Comparison of ENCODE assay signal across 25 cellular contexts in genomic region chr18:13570216-13570615, GRCh38.
A peak's percentile ranks its signal among the peaks of the same experiment; 100 is the strongest.
DNase-seq lines count a peak whose midpoint lies in the region; ATAC-seq and TF ChIP-seq lines count a peak whose summit lies in the region.
"Had no signal": no experiment of that assay in that cellular context is flagged by ENCODE, and none has a peak within 500 bp of the region (broad histone marks: within the 10 kb centered on the region; RNA-seq: fewer than 3 reads in every experiment).

No MANE protein-coding gene starts in this region.

- H3K4me1 Mint-ChIP-seq in dendritic cell treated with granulocyte-macrophage colony-stimulating factor and Interleukin-4, amounts not matched to agents 40 ng/mL and 50 ng/mL, for 4 days (ENCODE audit: low read depth) = peaks cover 84% of the 10 kb centered on the region
- peaks cover 56 to 65% of the 10 kb centered on the region in 2 donors for H3K4me1 Mint-ChIP-seq in natural killer cell treated with Interleukin-12 subunit alpha and Interleukin-12 subunit beta and Interleukin-15 and Interleukin-18, amount 100 ng/mL, for 72 hours (ENCODE audit: low read depth in 2 of 2)

- 53 to 74% (median 66%) methylated on average over 16 to 17 of the region's 17 CpGs for WGBS in stomach, 5 donors

- intact Hi-C loops in dendritic cell treated with granulocyte-macrophage colony-stimulating factor and Interleukin-4, amounts not matched to agents 40 ng/mL and 50 ng/mL, for 4 days (cut with micrococcal nuclease) = no loop called here
- intact Hi-C loops in stomach (cut with DNase I; ENCODE audit: low total_unique reads) = no loop called here

- H3K4me1 ChIP-seq in stomach = peaks cover 0 to 17% (median 5%) of the 10 kb centered on the region in 4 donors
- H3K4me1 ChIP-seq: body of pancreas, SJCRH30 had no signal

- H3K36me3 Mint-ChIP-seq in dendritic cell treated with granulocyte-macrophage colony-stimulating factor and Interleukin-4, amounts not matched to agents 40 ng/mL and 50 ng/mL, for 4 days (ENCODE audit: low read depth) = no peaks in the 10 kb centered on the region
- no peaks in the 10 kb centered on the region for H3K36me3 Mint-ChIP-seq in natural killer cell treated with Interleukin-12 subunit alpha and Interleukin-12 subunit beta and Interleukin-15 and Interleukin-18, amount 100 ng/mL, for 72 hours
- H3K36me3 Mint-ChIP-seq: CD8-positive, alpha-beta T cell; mesothelial cell of epicardium had no signal

- peak overlapping the region; percentile 53 for H3K27ac Mint-ChIP-seq in dendritic cell treated with granulocyte-macrophage colony-stimulating factor and Interleukin-4, amounts not matched to agents 40 ng/mL and 50 ng/mL, for 4 days
- H3K27ac Mint-ChIP-seq in natural killer cell treated with Interleukin-12 subunit alpha and Interleukin-12 subunit beta and Interleukin-15 and Interleukin-18, amount 100 ng/mL, for 72 hours = peak overlapping the region; percentile 53 to 97
- H3K27ac Mint-ChIP-seq: CD8-positive, alpha-beta T cell; mesothelial cell of epicardium had no signal

- DNase-seq in NCI-H2227 (lab: John Stamatoyannopoulos, UW; ENCODE audit: unreplicated experiment) (peak; percentile 34), NCI-H2227 treated with DMSO at 0.1 percent for 48 hours (lab: John Stamatoyannopoulos, UW) (no peak), Daoy (ENCODE audit: low read depth) (peak; percentile 12), stomach (no peak)
- DNase-seq in natural killer cell treated with Interleukin-12 subunit alpha and Interleukin-12 subunit beta and Interleukin-15 and Interleukin-18, amount 100 ng/mL, for 72 hours (ENCODE audit: low spot score) = no peak
- DNase-seq: activated effector memory CD4-positive, alpha-beta T cell treated with Interleukin-2 at 50 U/mL for 16 hours; body of pancreas; CD8-positive, alpha-beta T cell; DMS 273 treated with DMSO at 0.1 percent for 48 hours; effector memory CD4-positive, alpha-beta T cell; foreskin fibroblast; left ventricle myocardium inferior; naive thymus-derived CD8-positive, alpha-beta T cell; NCI-H1105; NCI-H2081; NCI-H446 treated with DMSO at 0.1 percent for 48 hours; SJCRH30; stimulated activated CD4-positive, alpha-beta T cell treated with anti-CD3 and anti-CD28 coated beads, Interleukin-2, amount 100 ng/mL, for 24 hours had no signal

- no peaks in the 10 kb centered on the region for H3K9me3 Mint-ChIP-seq in dendritic cell treated with granulocyte-macrophage colony-stimulating factor and Interleukin-4, amounts not matched to agents 40 ng/mL and 50 ng/mL, for 4 days
- H3K9me3 Mint-ChIP-seq in natural killer cell treated with Interleukin-12 subunit alpha and Interleukin-12 subunit beta and Interleukin-15 and Interleukin-18, amount 100 ng/mL, for 72 hours = no peaks in the 10 kb centered on the region
- H3K9me3 Mint-ChIP-seq: CD8-positive, alpha-beta T cell; naive thymus-derived CD8-positive, alpha-beta T cell had no signal

- no peak overlapping the region for H3K4me3 Mint-ChIP-seq in dendritic cell treated with granulocyte-macrophage colony-stimulating factor and Interleukin-4, amounts not matched to agents 40 ng/mL and 50 ng/mL, for 4 days
- H3K4me3 Mint-ChIP-seq in natural killer cell treated with Interleukin-12 subunit alpha and Interleukin-12 subunit beta and Interleukin-15 and Interleukin-18, amount 100 ng/mL, for 72 hours = peak overlapping the region; percentile 43
- H3K4me3 Mint-ChIP-seq: CD8-positive, alpha-beta T cell; mesothelial cell of epicardium; naive thymus-derived CD8-positive, alpha-beta T cell had no signal

- no peak overlapping the region for H3K27ac ChIP-seq in stomach
- H3K27ac ChIP-seq: 22Rv1, body of pancreas, left ventricle myocardium inferior, SJCRH30, tibial artery had no signal

- no peaks in the 10 kb centered on the region for H3K27me3 ChIP-seq in stomach
- H3K27me3 ChIP-seq: body of pancreas, SJCRH30, tibial artery had no signal

- TF ChIP-seq POLR2A in stomach (IDR thresholded peaks at IDR 0.05) = no peak

- no peak for TF ChIP-seq EP300 in stomach (IDR thresholded peaks at IDR 0.05)

- no peaks in the 10 kb centered on the region for H3K36me3 ChIP-seq in stomach
- H3K36me3 ChIP-seq: left ventricle myocardium inferior, SJCRH30, tibial artery had no signal

- TF ChIP-seq CTCF in stomach (IDR thresholded peaks at IDR 0.05) = no peak

- no peaks in the 10 kb centered on the region for H3K27me3 Mint-ChIP-seq in dendritic cell treated with granulocyte-macrophage colony-stimulating factor and Interleukin-4, amounts not matched to agents 40 ng/mL and 50 ng/mL, for 4 days
- no peaks in the 10 kb centered on the region for H3K27me3 Mint-ChIP-seq in natural killer cell treated with Interleukin-12 subunit alpha and Interleukin-12 subunit beta and Interleukin-15 and Interleukin-18, amount 100 ng/mL, for 72 hours
- H3K27me3 Mint-ChIP-seq: naive thymus-derived CD8-positive, alpha-beta T cell had no signal

- no peaks in the 10 kb centered on the region for H3K9me3 ChIP-seq in stomach
- H3K9me3 ChIP-seq: body of pancreas, left ventricle myocardium inferior, SJCRH30, tibial artery had no signal

- no peak for ATAC-seq in natural killer cell treated with Interleukin-12 subunit alpha and Interleukin-12 subunit beta and Interleukin-15 and Interleukin-18, amount 100 ng/mL, for 72 hours
- ATAC-seq in GM19395 (IDR thresholded peaks at IDR 0.05; ENCODE audit: unreplicated experiment) (no peak), HG03378 (IDR thresholded peaks at IDR 0.05; ENCODE audit: unreplicated experiment) (no peak)
- ATAC-seq: body of pancreas; CD8-positive, alpha-beta T cell; naive thymus-derived CD8-positive, alpha-beta T cell had no signal

- no peak overlapping the region for H3K4me3 ChIP-seq in stomach
- H3K4me3 ChIP-seq: body of pancreas, left ventricle myocardium inferior, SJCRH30, skin epidermis, tibial artery had no signal

Comparison
In these comparisons a context has a peak if more than half of its experiments do, and no peak if none do; other contexts are left out.
1. DNase-seq: peak in NCI-H2227 (single experiment) and Daoy (single experiment); none in NCI-H2227 treated with DMSO at 0.1 percent for 48 hours (single experiment), natural killer cell treated with Interleukin-12 subunit alpha and Interleukin-12 subunit beta and Interleukin-15 and Interleukin-18, amount 100 ng/mL, for 72 hours (single experiment) and stomach (single experiment).